In the genomic region with DNA sequence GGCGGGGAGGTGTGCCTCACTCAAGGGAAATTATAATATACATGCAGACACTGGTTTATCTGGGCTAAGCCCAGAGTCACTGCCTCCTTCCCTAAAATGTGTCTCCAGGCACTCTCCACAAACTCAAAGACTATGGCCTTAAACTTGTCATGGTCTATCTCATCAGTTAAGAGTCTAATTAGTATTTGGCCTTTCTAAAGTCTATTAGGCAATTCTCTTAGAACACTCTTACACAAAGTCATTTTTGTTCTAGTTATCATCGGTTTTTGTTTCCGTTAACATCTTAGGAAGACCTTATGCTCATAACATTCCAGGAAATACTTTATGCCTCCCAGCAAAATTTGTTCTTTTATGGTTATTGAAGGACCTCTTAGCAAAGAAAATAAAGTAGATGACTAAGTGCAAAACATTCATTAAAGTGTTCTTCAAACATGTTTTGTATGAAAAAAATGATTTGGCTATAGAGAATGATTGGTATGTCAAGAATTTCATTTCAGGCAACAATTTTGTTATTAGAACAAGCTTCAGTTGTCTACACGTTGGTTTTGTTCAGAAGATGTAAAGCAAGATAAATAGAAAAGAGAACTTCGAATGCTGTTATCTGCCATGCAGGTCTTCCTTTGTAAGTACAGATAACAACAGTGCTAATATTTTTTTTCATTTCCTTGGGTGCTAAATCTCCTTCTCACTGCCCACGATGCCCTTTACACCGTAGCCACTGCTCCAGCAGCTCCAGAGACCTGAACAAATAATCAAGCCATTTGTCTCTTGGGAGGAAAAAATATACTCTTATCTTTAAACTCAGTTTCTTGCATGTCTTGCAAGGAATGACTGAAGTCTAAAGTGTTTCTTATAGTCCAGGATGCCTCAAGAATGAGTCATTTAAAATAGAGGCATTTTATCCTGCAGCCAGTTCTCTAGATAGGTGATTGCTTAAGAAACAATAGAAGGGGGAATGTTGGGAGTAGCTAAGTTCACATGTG, we compare ENCODE assay signal across 10 cellular contexts.
A peak's percentile ranks its signal among the peaks of the same experiment; 100 is the strongest.
DNase-seq lines count a peak whose midpoint lies in the region; FAIRE-seq and TF ChIP-seq lines count a peak whose summit lies in the region.
"Had no signal": no experiment of that assay in that cellular context is flagged by ENCODE, and none has a peak within 500 bp of the region (broad histone marks: within the 10 kb centered on the region; RNA-seq: fewer than 3 reads in every experiment).

No MANE protein-coding gene starts in this region.

- H3K4me3 ChIP-seq in choroid plexus epithelial cell (ENCODE audit: low read depth, low read length): no peak overlapping the region
- H3K4me3 ChIP-seq in mesenchymal stem cell (ENCODE audit: insufficient read depth in 1 of 2, low read depth in 1 of 2, low read length in 2 of 2): no peak overlapping the region
- H3K4me3 ChIP-seq: adrenal gland had no signal

- no peaks in the 10 kb centered on the region for H3K36me3 ChIP-seq in mesenchymal stem cell (ENCODE audit: control insufficient read depth in 1 of 2, insufficient read depth in 2 of 2, low read depth in 1 of 2, low read length in 2 of 2)
- H3K36me3 ChIP-seq: adrenal gland had no signal

- H3K23ac ChIP-seq in mesenchymal stem cell (ENCODE audit: low read length in 2 of 2): no peak overlapping the region

- H3K4ac ChIP-seq in mesenchymal stem cell (ENCODE audit: low read depth in 1 of 2, low read length in 2 of 2): peak overlapping the region in 1 of 2 experiments; percentile 51

- DNase-seq in AG09319 (ENCODE audit: extremely low read depth, low read depth): peak; percentile 12
- peak; percentile 95 for DNase-seq in NCI-H226
- peak; percentile 90 for DNase-seq in choroid plexus epithelial cell (ENCODE audit: low read depth)
- peak; percentile 76 for DNase-seq in mesenchymal stem cell
- DNase-seq in stimulated activated naive CD4-positive, alpha-beta T cell treated with Interleukin-2 at 50 U/mL for 16 hours (lab: John Stamatoyannopoulos, UW): no peak
- DNase-seq in DMS153 (lab: John Stamatoyannopoulos, UW): no peak
- no peak for DNase-seq in GM12892 (ENCODE audit: insufficient read length)
- no peak for DNase-seq in stimulated activated CD4-positive, alpha-beta T cell treated with anti-CD3 and anti-CD28 coated beads, Interleukin-12 subunit alpha, Interleukin-12 subunit beta, amount 100 ng/mL, for 4 hours
- DNase-seq: adrenal gland; CD4-positive, alpha-beta T cell had no signal

- TF ChIP-seq CTCF in AG09319 (IDR thresholded peaks at IDR 0.05; ENCODE audit: low read depth, low read length): no peak
- no peak for TF ChIP-seq CTCF in choroid plexus epithelial cell (conservative IDR thresholded peaks at IDR 0.05; ENCODE audit: low read depth, low read length)

- no peak for TF ChIP-seq POLR2A in GM12892 (IDR thresholded peaks at IDR 0.05; ENCODE audit: low read depth, low read length)

- H3K4me2 ChIP-seq in mesenchymal stem cell (ENCODE audit: low read length, poor library complexity, severe bottlenecking): peak overlapping the region; percentile 47

- peak overlapping the region; percentile 89 for H2BK5ac ChIP-seq in mesenchymal stem cell (ENCODE audit: low read depth, low read length, poor library complexity, severe bottlenecking)

- no peak overlapping the region for H2BK120ac ChIP-seq in mesenchymal stem cell (ENCODE audit: low read depth, low read length)

- H2BK12ac ChIP-seq in mesenchymal stem cell (ENCODE audit: low read length in 2 of 2): no peak overlapping the region

- H3K9me3 ChIP-seq in mesenchymal stem cell (ENCODE audit: control insufficient read depth, low read length): no peaks in the 10 kb centered on the region
- H3K9me3 ChIP-seq: adrenal gland had no signal

- H3K27me3 ChIP-seq in mesenchymal stem cell (ENCODE audit: control insufficient read depth in 1 of 2, insufficient read depth in 1 of 2, low read length in 2 of 2): no peaks in the 10 kb centered on the region
- H3K27me3 ChIP-seq: adrenal gland had no signal

- no peak overlapping the region for H4K91ac ChIP-seq in mesenchymal stem cell (ENCODE audit: low read length)

- H3K14ac ChIP-seq in mesenchymal stem cell (ENCODE audit: low read length in 2 of 2): no peak overlapping the region

- no peaks in the 10 kb centered on the region for H3K79me1 ChIP-seq in mesenchymal stem cell (replicated peaks; ENCODE audit: low read length, poor library complexity, severe bottlenecking)

- no peak overlapping the region for H2AFZ ChIP-seq in mesenchymal stem cell (ENCODE audit: low read depth, low read length)

- FAIRE-seq in GM12892 (lab: Jason Lieb, UNC): no peak

- peak overlapping the region; percentile 100 for H3K27ac ChIP-seq in mesenchymal stem cell (ENCODE audit: low read length, poor library complexity, severe bottlenecking)
- H3K27ac ChIP-seq: adrenal gland had no signal

- H4K8ac ChIP-seq in mesenchymal stem cell (ENCODE audit: low read length): no peak overlapping the region

- 11% methylated on average over 5 of the region's 7 CpGs for WGBS in mesenchymal stem cell

- H2AK5ac ChIP-seq in mesenchymal stem cell (ENCODE audit: low read length, severe bottlenecking): peak overlapping the region; percentile 95

- no peak overlapping the region for H3K18ac ChIP-seq in mesenchymal stem cell (ENCODE audit: low read depth in 1 of 2, low read length in 2 of 2)

- no peak overlapping the region for H3K9ac ChIP-seq in mesenchymal stem cell (ENCODE audit: low read length)

- no peaks in the 10 kb centered on the region for H3K4me1 ChIP-seq in mesenchymal stem cell (ENCODE audit: control insufficient read depth, insufficient read depth, low read depth, low read length)
- H3K4me1 ChIP-seq: adrenal gland had no signal

- H2BK15ac ChIP-seq in mesenchymal stem cell (ENCODE audit: low read depth, poor library complexity, severe bottlenecking): no peak overlapping the region

Comparison
In these comparisons a context has a peak if more than half of its experiments do, and no peak if none do; other contexts are left out.
1. DNase-seq: peak in AG09319 (single experiment), NCI-H226 (single experiment), choroid plexus epithelial cell (single experiment) and mesenchymal stem cell (single experiment); none in stimulated activated naive CD4-positive, alpha-beta T cell treated with Interleukin-2 at 50 U/mL for 16 hours (single experiment), DMS153 (single experiment), GM12892 (single experiment) and stimulated activated CD4-positive, alpha-beta T cell treated with anti-CD3 and anti-CD28 coated beads, Interleukin-12 subunit alpha, Interleukin-12 subunit beta, amount 100 ng/mL, for 4 hours (single experiment).